ENCODE assay signal across 11 cellular contexts in genomic region chr10:80412521-80412920, GRCh38. TPM values are rescaled to one million over a fixed set of nuclear protein-coding genes. Genes with fewer than 3 reads are reported as not detected.
DNase-seq lines count a peak whose midpoint lies in the region; ATAC-seq, FAIRE-seq and TF ChIP-seq lines count a peak whose summit lies in the region.
"Had no signal": no experiment of that assay in that cellular context is flagged by ENCODE, and none has a peak within 500 bp of the region (broad histone marks: within the 10 kb centered on the region; RNA-seq: fewer than 3 reads in every experiment).

No MANE protein-coding gene starts in this region.

- H3K27me3 Mint-ChIP-seq in astrocyte (ENCODE audit: low read depth, unreplicated experiment) (peaks cover 4% of the 10 kb centered on the region), mesothelial cell of epicardium (ENCODE audit: low read depth) (no peaks in the 10 kb centered on the region), type B pancreatic cell (no peaks in the 10 kb centered on the region)
- no peaks in the 10 kb centered on the region for H3K27me3 Mint-ChIP-seq in CD8-positive, alpha-beta T cell (ENCODE audit: low read depth)

- H3K9me3 ChIP-seq in left ventricle myocardium inferior (replicated peaks): no peaks in the 10 kb centered on the region
- no peaks in the 10 kb centered on the region for H3K9me3 ChIP-seq in astrocyte (ENCODE audit: insufficient read depth, low read depth, low read length)
- H3K9me3 ChIP-seq in CD8-positive, alpha-beta T cell (ENCODE audit: low read length): no peaks in the 10 kb centered on the region

- intact Hi-C loops in left ventricle myocardium inferior (cut with micrococcal nuclease): no loop called here
- intact Hi-C loops in left ventricle myocardium superior (cut with micrococcal nuclease): no loop called here
- intact Hi-C loops in CD8-positive, alpha-beta T cell (cut with DNase I, micrococcal nuclease): no loop called here

- H3K4me3 ChIP-seq in left ventricle myocardium inferior: no peak overlapping the region
- no peak overlapping the region for H3K4me3 ChIP-seq in astrocyte (ENCODE audit: insufficient read depth, low read depth, low read length)
- no peak overlapping the region for H3K4me3 ChIP-seq in CD8-positive, alpha-beta T cell (ENCODE audit: low read depth, low read length)
- H3K4me3 ChIP-seq: coronary artery had no signal

- H3K4me2 ChIP-seq in astrocyte (ENCODE audit: low read length): no peak overlapping the region

- DNase-seq in left ventricle myocardium inferior (no peak), left ventricle myocardium superior (no peak), astrocyte (ENCODE audit: low read depth) (no peak), mesothelial cell of epicardium (ENCODE audit: low spot score in 2 of 2, unreplicated experiment in 2 of 2) (no peak), type B pancreatic cell (ENCODE audit: extremely low spot score, unreplicated experiment) (no peak), NCI-H345 (lab: John Stamatoyannopoulos, UW) (no peak)
- DNase-seq in CD8-positive, alpha-beta T cell: no peak
- DNase-seq: activated CD8-positive, alpha-beta memory T cell treated with anti-CD3 and anti-CD28 coated beads, Interleukin-2, amount 50 U/mL, for 4 hours; NCI-H2081 treated with DMSO at 0.1 percent for 48 hours had no signal

- H3K9me3 Mint-ChIP-seq in astrocyte (ENCODE audit: unreplicated experiment) (no peaks in the 10 kb centered on the region), mesothelial cell of epicardium (no peaks in the 10 kb centered on the region), type B pancreatic cell (no peaks in the 10 kb centered on the region)
- no peaks in the 10 kb centered on the region for H3K9me3 Mint-ChIP-seq in CD8-positive, alpha-beta T cell

- CTCF ChIA-PET in CD8-positive, alpha-beta T cell (lab: Charles Lee): interaction anchor here (1.1 to 2.5 kb wide), 3 partner anchors 31 to 93 kb away, joined by 3 to 12 read pairs (median 4); no protein-coding TSS in a partner anchor

- H3K4me1 ChIP-seq in left ventricle myocardium inferior: peaks cover 97% of the 10 kb centered on the region
- H3K4me1 ChIP-seq in astrocyte (ENCODE audit: insufficient read depth, low read length): peaks cover 26% of the 10 kb centered on the region
- peaks cover 4% of the 10 kb centered on the region for H3K4me1 ChIP-seq in CD8-positive, alpha-beta T cell (ENCODE audit: insufficient read depth, low read length)

- H3K4me3 Mint-ChIP-seq in astrocyte (ENCODE audit: unreplicated experiment) (peak overlapping the region; percentile 18), mesothelial cell of epicardium (no peak overlapping the region), type B pancreatic cell (peak overlapping the region; percentile 18)
- H3K4me3 Mint-ChIP-seq in CD8-positive, alpha-beta T cell: no peak overlapping the region

- no peak overlapping the region for H2AFZ ChIP-seq in astrocyte (ENCODE audit: low read depth, low read length)

- FAIRE-seq in astrocyte (lab: Jason Lieb, UNC): no peak

- H3K27me3 ChIP-seq in left ventricle myocardium inferior (ENCODE audit: low read depth) (no peaks in the 10 kb centered on the region), astrocyte (ENCODE audit: insufficient read depth, low read length) (no peaks in the 10 kb centered on the region)
- H3K27me3 ChIP-seq in CD8-positive, alpha-beta T cell (ENCODE audit: insufficient read depth, low read length): no peaks in the 10 kb centered on the region

- H3K4me1 Mint-ChIP-seq in astrocyte (ENCODE audit: low read depth, unreplicated experiment): peaks cover 27% of the 10 kb centered on the region
- H3K4me1 Mint-ChIP-seq in mesothelial cell of epicardium: peaks cover 90% of the 10 kb centered on the region
- H3K4me1 Mint-ChIP-seq in type B pancreatic cell (ENCODE audit: unreplicated experiment): peaks cover 85% of the 10 kb centered on the region
- peaks cover 41% of the 10 kb centered on the region for H3K4me1 Mint-ChIP-seq in CD8-positive, alpha-beta T cell (ENCODE audit: low read depth)

- peaks cover 5% of the 10 kb centered on the region for H3K36me3 Mint-ChIP-seq in astrocyte (ENCODE audit: low read depth, unreplicated experiment)
- H3K36me3 Mint-ChIP-seq in mesothelial cell of epicardium: no peaks in the 10 kb centered on the region
- H3K36me3 Mint-ChIP-seq in type B pancreatic cell: peaks cover 6% of the 10 kb centered on the region
- peaks cover 2% of the 10 kb centered on the region for H3K36me3 Mint-ChIP-seq in CD8-positive, alpha-beta T cell

- H3K36me3 ChIP-seq in left ventricle myocardium inferior: no peaks in the 10 kb centered on the region
- H3K36me3 ChIP-seq in astrocyte (ENCODE audit: insufficient read depth, low read length): no peaks in the 10 kb centered on the region
- H3K36me3 ChIP-seq in CD8-positive, alpha-beta T cell (ENCODE audit: insufficient read depth, low read length): no peaks in the 10 kb centered on the region

- POLR2A ChIA-PET in CD8-positive, alpha-beta T cell (lab: Charles Lee): interaction anchor here (0.5 kb wide), 2 partner anchors 14 to 30 kb away, joined by 3 read pairs; no protein-coding TSS in a partner anchor

- H3K27ac Mint-ChIP-seq in astrocyte (ENCODE audit: unreplicated experiment) (no peak overlapping the region), mesothelial cell of epicardium (peak overlapping the region; percentile 54), type B pancreatic cell (peak overlapping the region; percentile 86)
- no peak overlapping the region for H3K27ac Mint-ChIP-seq in CD8-positive, alpha-beta T cell

- no peaks in the 10 kb centered on the region for H4K20me1 ChIP-seq in astrocyte (ENCODE audit: insufficient read depth, low read length)

- no peak for ATAC-seq in left ventricle myocardium superior
- ATAC-seq in CD8-positive, alpha-beta T cell: no peak
- ATAC-seq in GM18858 (IDR thresholded peaks at IDR 0.05; ENCODE audit: unreplicated experiment): no peak

- no peak for TF ChIP-seq CTCF in left ventricle myocardium inferior (IDR thresholded peaks at IDR 0.05; ENCODE audit: borderline replicate concordance)
- no peak for TF ChIP-seq CTCF in astrocyte (IDR thresholded peaks at IDR 0.05; ENCODE audit: insufficient read depth, low read depth, low read length)
- TF ChIP-seq CTCF in mesothelial cell of epicardium (IDR thresholded peaks at IDR 0.05; ENCODE audit: unreplicated experiment): no peak
- TF ChIP-seq CTCF in type B pancreatic cell (conservative IDR thresholded peaks at IDR 0.05): no peak
- TF ChIP-seq CTCF in CD8-positive, alpha-beta T cell (IDR thresholded peaks at IDR 0.05): no peak

- H3K27ac ChIP-seq in left ventricle myocardium inferior (replicated peaks) (peak overlapping the region; percentile 96), astrocyte (ENCODE audit: low read depth, low read length) (no peak overlapping the region)
- no peak overlapping the region for H3K27ac ChIP-seq in CD8-positive, alpha-beta T cell (ENCODE audit: low read depth, low read length)

- H3K9ac ChIP-seq in astrocyte (ENCODE audit: low read length): no peak overlapping the region

- no peaks in the 10 kb centered on the region for H3K79me2 ChIP-seq in astrocyte (ENCODE audit: insufficient read depth, low read length)

RNA-seq across cellular contexts. Expression of gene PRXL2A, which starts 4.2 kb away (rescaled TPM):
- total RNA-seq in left ventricle myocardium inferior: 101 TPM
- total RNA-seq in left ventricle myocardium superior: 119 TPM
- 24.3 and 29.9 TPM in 2 replicates for total RNA-seq in astrocyte
- total RNA-seq in mesothelial cell of epicardium: 93.9 to 101 TPM (median 97.0 TPM) in 3 replicates
- total RNA-seq in type B pancreatic cell (ENCODE audit: low replicate concordance): 73.5 and 89.2 TPM in 2 replicates
- 1 to 10 TPM; 4.6 to 5.1 TPM for total RNA-seq in CD8-positive, alpha-beta T cell

RNA-seq across cellular contexts. Expression of gene TSPAN14, which starts 41.6 kb away (rescaled TPM):
- total RNA-seq in left ventricle myocardium inferior: 33.4 TPM
- 41.2 TPM for total RNA-seq in left ventricle myocardium superior
- total RNA-seq in astrocyte: 134 and 140 TPM in 2 replicates
- total RNA-seq in mesothelial cell of epicardium: 106 to 113 TPM (median 109 TPM) in 3 replicates
- 111 and 159 TPM in 2 replicates for total RNA-seq in type B pancreatic cell (ENCODE audit: low replicate concordance)
- total RNA-seq in CD8-positive, alpha-beta T cell: 10 to 100 TPM; 63.9 to 66.1 TPM

RNA-seq across cellular contexts. Expression of gene DYDC2, which starts 55.9 kb away (rescaled TPM):
- not detected for total RNA-seq in left ventricle myocardium inferior
- total RNA-seq in left ventricle myocardium superior: not detected
- total RNA-seq in astrocyte: not detected in 2 replicates
- 0.16 to 0.24 TPM (median 0.20 TPM) in 3 replicates for total RNA-seq in mesothelial cell of epicardium
- total RNA-seq in type B pancreatic cell (ENCODE audit: low replicate concordance): 1.1 TPM in 1 of 2 replicates, not detected in the other
- not detected for total RNA-seq in CD8-positive, alpha-beta T cell

RNA-seq across cellular contexts. Expression of gene DYDC1, which starts 56.0 kb away (rescaled TPM):
- total RNA-seq in left ventricle myocardium inferior (not detected), left ventricle myocardium superior (not detected), astrocyte (not detected in 2 replicates), mesothelial cell of epicardium (not detected in 3 replicates), type B pancreatic cell (ENCODE audit: low replicate concordance) (0.46 TPM in 1 of 2 replicates, not detected in the other)
- total RNA-seq in CD8-positive, alpha-beta T cell: not detected

Comparison
In these comparisons a context has a peak if more than half of its experiments do, and no peak if none do; other contexts are left out.
1. H3K27ac Mint-ChIP-seq: peak in mesothelial cell of epicardium (single experiment) and type B pancreatic cell (single experiment); none in astrocyte (single experiment) and CD8-positive, alpha-beta T cell (single experiment).
2. H3K4me3 Mint-ChIP-seq: peak in astrocyte (single experiment) and type B pancreatic cell (single experiment); none in mesothelial cell of epicardium (single experiment) and CD8-positive, alpha-beta T cell (single experiment).